ENCODE assay signal across 8 cellular contexts in genomic region chr7:106284516-106285050, GRCh38. TPM values are rescaled to one million over a fixed set of nuclear protein-coding genes. Genes with fewer than 3 reads are reported as not detected.
DNase-seq lines count a peak whose midpoint lies in the region; ATAC-seq and TF ChIP-seq lines count a peak whose summit lies in the region.

Gene NAMPT (minus strand): TSS chr7:106284983. CDS start chr7:106284884, 99 bp downstream.

- peaks cover 4% of the 10 kb centered on the region for H3K9me3 Mint-ChIP-seq in activated naive CD8-positive, alpha-beta T cell treated with anti-CD3 and anti-CD28 coated beads for 36 hours

- peaks cover 3% of the 10 kb centered on the region for H3K27me3 Mint-ChIP-seq in activated naive CD8-positive, alpha-beta T cell treated with anti-CD3 and anti-CD28 coated beads for 36 hours

- H3K9me3 ChIP-seq in left ventricle myocardium inferior (replicated peaks) = no peaks in the 10 kb centered on the region

- DNase-seq in NCI-H748 (lab: John Stamatoyannopoulos, UW; ENCODE audit: unreplicated experiment) (peak; percentile 76), NCI-H748 treated with DMSO at 0.1 percent for 48 hours (lab: John Stamatoyannopoulos, UW) (no peak), NCI-H526 treated with DMSO at 0.1 percent for 48 hours (lab: John Stamatoyannopoulos, UW) (peak; percentile 71), left ventricle myocardium inferior (peak; percentile 60), sciatic nerve (ENCODE audit: low spot score) (no peak), middle frontal gyrus (ENCODE audit: extremely low spot score, low spot score) (no peak)
- DNase-seq in activated naive CD8-positive, alpha-beta T cell treated with anti-CD3 and anti-CD28 coated beads for 36 hours = peak; percentile 64

- intact Hi-C loops in left ventricle myocardium inferior (cut with micrococcal nuclease) = no loop called here
- intact Hi-C loops in sciatic nerve (cut with DNase I) = no loop called here

- H3K4me1 Mint-ChIP-seq in activated naive CD8-positive, alpha-beta T cell treated with anti-CD3 and anti-CD28 coated beads for 36 hours = peaks cover 38% of the 10 kb centered on the region

- peak within 1 kb of the TSS; percentile 97 for H3K4me3 Mint-ChIP-seq in activated naive CD8-positive, alpha-beta T cell treated with anti-CD3 and anti-CD28 coated beads for 36 hours

- peak within 1 kb of the TSS; percentile 100 for H3K27ac Mint-ChIP-seq in activated naive CD8-positive, alpha-beta T cell treated with anti-CD3 and anti-CD28 coated beads for 36 hours

- H3K36me3 ChIP-seq in left ventricle myocardium inferior = no peaks in the 10 kb centered on the region

- ATAC-seq in HG02759 (IDR thresholded peaks at IDR 0.05; ENCODE audit: unreplicated experiment) (peak; percentile 16), sciatic nerve (no peak)

- H3K4me3 ChIP-seq in left ventricle myocardium inferior = peak within 1 kb of the TSS; percentile 82

- no peak for TF ChIP-seq CTCF in left ventricle myocardium inferior (IDR thresholded peaks at IDR 0.05; ENCODE audit: borderline replicate concordance)

- H3K27me3 ChIP-seq in left ventricle myocardium inferior (ENCODE audit: low read depth) = no peaks in the 10 kb centered on the region

- peak within 1 kb of the TSS; percentile 93 for H3K27ac ChIP-seq in left ventricle myocardium inferior (replicated peaks)

- H3K36me3 Mint-ChIP-seq in activated naive CD8-positive, alpha-beta T cell treated with anti-CD3 and anti-CD28 coated beads for 36 hours = peaks cover 45% of the 10 kb centered on the region

- peaks cover 55% of the 10 kb centered on the region for H3K4me1 ChIP-seq in left ventricle myocardium inferior

RNA-seq across cellular contexts. Expression of gene NAMPT, which starts in this region (rescaled TPM):
- total RNA-seq in activated naive CD8-positive, alpha-beta T cell treated with anti-CD3 and anti-CD28 coated beads for 36 hours = 100 to 1,000 TPM; 590 to 613 TPM
- total RNA-seq in left ventricle myocardium inferior (123 TPM), sciatic nerve (286 TPM)

Comparison
In these comparisons a context has a peak if more than half of its experiments do, and no peak if none do; other contexts are left out.
1. DNase-seq: peak in NCI-H748 (single experiment), NCI-H526 treated with DMSO at 0.1 percent for 48 hours (single experiment), activated naive CD8-positive, alpha-beta T cell treated with anti-CD3 and anti-CD28 coated beads for 36 hours (single experiment) and left ventricle myocardium inferior (single experiment); none in NCI-H748 treated with DMSO at 0.1 percent for 48 hours (single experiment), sciatic nerve (single experiment) and middle frontal gyrus (single experiment).